In the genomic region with DNA sequence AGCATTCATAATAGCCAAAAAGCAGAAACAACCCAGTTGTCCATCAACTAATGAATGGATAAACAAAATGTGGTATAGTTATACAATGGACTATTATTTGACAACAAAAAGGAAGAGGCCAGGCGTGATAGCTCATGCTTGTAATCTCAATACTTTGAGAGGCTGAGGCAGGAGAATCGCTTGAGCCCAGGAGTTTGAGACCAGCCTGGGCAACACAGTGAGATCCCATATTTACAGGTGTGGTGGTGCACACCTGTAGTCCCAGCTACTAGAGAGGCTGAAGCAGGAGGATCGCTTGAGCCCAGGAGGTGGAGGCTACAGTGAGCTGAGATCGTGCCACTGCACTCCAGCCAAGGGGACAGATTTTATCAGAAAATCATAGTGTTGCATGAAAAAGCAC, we compare ENCODE assay signal across 1 cellular context. TPM values are rescaled to one million over a fixed set of nuclear protein-coding genes. Genes with fewer than 3 reads are reported as not detected.
"Had no signal": no experiment of that assay in that cellular context is flagged by ENCODE, and none has a peak within 500 bp of the region (broad histone marks: within the 10 kb centered on the region; RNA-seq: fewer than 3 reads in every experiment).

No MANE protein-coding gene starts in this region.

RNA-seq across cellular contexts. Expression of gene NUP210, which starts 16.1 kb away (rescaled TPM):
- total RNA-seq: LHCN-M2 had no signal
